ENCODE assay signal across 8 cellular contexts in genomic region chr11:64387916-64388315, GRCh38.
"Had no signal": no experiment of that assay in that cellular context is flagged by ENCODE, and none has a peak within 500 bp of the region (broad histone marks: within the 10 kb centered on the region; RNA-seq: fewer than 3 reads in every experiment).

No MANE protein-coding gene starts in this region.

- H3K36me3 ChIP-seq: HAP-1 had no signal

- H3K9me3 ChIP-seq: HAP-1 had no signal

- ATAC-seq: GM23338, HCT116 had no signal

- H3K4me2 ChIP-seq: GM23338, KMS-11 had no signal

- H3K27ac ChIP-seq: KMS-11 had no signal

- H3K4me1 ChIP-seq: HAP-1 had no signal

- H3K4me3 Mint-ChIP-seq: GM23338 had no signal

- DNase-seq: H7, IMR-90, KBM-7 had no signal

- H3K27ac Mint-ChIP-seq: GM23338 had no signal

- H3K4me3 ChIP-seq: GM23338, HAP-1 had no signal

- H2AFZ ChIP-seq: GM23338 had no signal

- H3K9ac ChIP-seq: KMS-11 had no signal

- FAIRE-seq: HTR-8/SVneo had no signal

- H3K9me3 Mint-ChIP-seq: GM23338 had no signal
